ENCODE assay signal across 9 cellular contexts in genomic region chr11:87072787-87073186, GRCh38.
"Had no signal": no experiment of that assay in that cellular context is flagged by ENCODE, and none has a peak within 500 bp of the region (broad histone marks: within the 10 kb centered on the region; RNA-seq: fewer than 3 reads in every experiment).

No MANE protein-coding gene starts in this region.

- H3K27ac ChIP-seq: GM23248 had no signal

- H3K9me3 ChIP-seq: HAP-1 had no signal

- H2AFZ ChIP-seq: GM23248, GM23338 had no signal

- H3K4me2 ChIP-seq: GM23338 had no signal

- H3K4me3 Mint-ChIP-seq: GM23338, H9, HFFc6 had no signal

- H3K36me3 ChIP-seq: HAP-1 had no signal

- H3K27ac Mint-ChIP-seq: GM23338, H9, HFFc6 had no signal

- ATAC-seq: GM23338, HCT116 had no signal

- H3K4me3 ChIP-seq: GM23248, GM23338, HAP-1 had no signal

- DNase-seq: GM23248, GOT3, H7, H9, HCEC 1CT, HFFc6 had no signal

- H3K9ac ChIP-seq: GM23248 had no signal

- H3K9me3 Mint-ChIP-seq: GM23338, H9, HFFc6 had no signal
